In genomic region chr4:169485791-169486742, GRCh38 we compare ENCODE assay signal across 8 cellular contexts.
DNase-seq lines count a peak whose midpoint lies in the region; ATAC-seq, FAIRE-seq and TF ChIP-seq lines count a peak whose summit lies in the region.

No MANE protein-coding gene starts in this region.

- CTCF ChIA-PET in WTC11 (lab: Charles Lee) = no interaction called here

- ATAC-seq in HG02588 (IDR thresholded peaks at IDR 0.05; ENCODE audit: unreplicated experiment) (peak; percentile 61), WTC11 (peak; percentile 65), pancreas (peak; percentile 66 to 90 (median 88))

- 19 to 22% methylated on average over 7 of the region's 7 CpGs for whole genome bisulfite sequencing in pancreas, 2 donors

- H3K4me3 ChIP-seq in GM12864 (ENCODE audit: low read depth, low read length) (no peak overlapping the region), pancreas (no peak overlapping the region)

- peaks cover 22% of the 10 kb centered on the region for H3K36me3 Mint-ChIP-seq in WTC11

- no peaks in the 10 kb centered on the region for H3K4me1 Mint-ChIP-seq in WTC11

- peaks cover 20% of the 10 kb centered on the region for H3K9me3 Mint-ChIP-seq in WTC11

- H3K4me3 Mint-ChIP-seq in WTC11 = no peak overlapping the region

- peak; percentile 92 for FAIRE-seq in pancreas (lab: Jason Lieb, UNC)

- H3K4me1 ChIP-seq in pancreas = peaks cover 0 to 5% (median 0%) of the 10 kb centered on the region in 3 donors

- H3K27me3 ChIP-seq in pancreas = no peaks in the 10 kb centered on the region

- POLR2A ChIA-PET in WTC11 (lab: Charles Lee) = no interaction called here

- TF ChIP-seq CTCF in AG09319 (IDR thresholded peaks at IDR 0.05; ENCODE audit: low read depth, low read length) (peak; percentile 52), GM12864 (IDR thresholded peaks at IDR 0.05; ENCODE audit: low read depth, low read length, missing control alignments) (peak; percentile 52), WTC11 (IDR thresholded peaks at IDR 0.05) (no peak), pancreas (IDR thresholded peaks at IDR 0.05) (peak in 3 of 4 donors; percentile 25 to 29 (median 28))

- H3K27ac Mint-ChIP-seq in WTC11 = no peak overlapping the region

- no peak overlapping the region for H3K27ac ChIP-seq in pancreas

- no peaks in the 10 kb centered on the region for H3K27me3 Mint-ChIP-seq in WTC11 (ENCODE audit: low read depth)

- intact Hi-C loops in pancreas (cut with DNase I) = loop anchor here in 1 of 3 donors (10.0 kb wide), 2 partner anchors 461 to 561 kb away; no protein-coding TSS in a partner anchor

- no peaks in the 10 kb centered on the region for H3K36me3 ChIP-seq in pancreas

- no peaks in the 10 kb centered on the region for H3K9me3 ChIP-seq in pancreas

- DNase-seq in AG09319 (ENCODE audit: extremely low read depth, low read depth) (no peak), GM12864 (ENCODE audit: low read depth) (peak; percentile 47), NCI-H1105 treated with DMSO at 0.1 percent for 48 hours (lab: John Stamatoyannopoulos, UW) (peak; percentile 38), WTC11 (ENCODE audit: low spot score) (no peak), foreskin melanocyte (peak; percentile 59), pancreas (peak in 3 of 6 donors; percentile 4 to 54 (median 18))
- no peak for DNase-seq in NK-92 treated with Interleukin-12 subunit alpha and Interleukin-12 subunit beta, amount 100 ng/mL, for 24 hours (lab: John Stamatoyannopoulos, UW)

TF ChIP-seq in WTC11, 78 proteins besides CTCF, POLR2A, EP300 and RAD21:
- TF ChIP-seq, protein P1, sequence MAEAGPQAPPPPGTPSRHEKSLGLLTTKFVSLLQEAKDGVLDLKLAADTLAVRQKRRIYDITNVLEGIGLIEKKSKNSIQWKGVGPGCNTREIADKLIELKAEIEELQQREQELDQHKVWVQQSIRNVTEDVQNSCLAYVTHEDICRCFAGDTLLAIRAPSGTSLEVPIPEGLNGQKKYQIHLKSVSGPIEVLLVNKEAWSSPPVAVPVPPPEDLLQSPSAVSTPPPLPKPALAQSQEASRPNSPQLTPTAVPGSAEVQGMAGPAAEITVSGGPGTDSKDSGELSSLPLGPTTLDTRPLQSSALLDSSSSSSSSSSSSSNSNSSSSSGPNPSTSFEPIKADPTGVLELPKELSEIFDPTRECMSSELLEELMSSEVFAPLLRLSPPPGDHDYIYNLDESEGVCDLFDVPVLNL (CRISPR knock-in tag; IDR thresholded peaks at IDR 0.05; ENCODE audit: borderline replicate concordance, low read depth) = no peak
- TF ChIP-seq NFE2L1 (CRISPR knock-in tag; IDR thresholded peaks at IDR 0.05) = no peak
- no peak for TF ChIP-seq ELF4 (CRISPR knock-in tag; IDR thresholded peaks at IDR 0.05; ENCODE audit: low read depth)
- no peak for TF ChIP-seq ZNF263 (CRISPR knock-in tag; IDR thresholded peaks at IDR 0.05; ENCODE audit: low read depth)
- TF ChIP-seq ERG (CRISPR knock-in tag; IDR thresholded peaks at IDR 0.05) = no peak
- no peak for TF ChIP-seq RELA (CRISPR knock-in tag; IDR thresholded peaks at IDR 0.05; ENCODE audit: borderline replicate concordance)
- no peak for TF ChIP-seq MXD4 (CRISPR knock-in tag; IDR thresholded peaks at IDR 0.05; ENCODE audit: borderline replicate concordance)
- TF ChIP-seq, protein P2, sequence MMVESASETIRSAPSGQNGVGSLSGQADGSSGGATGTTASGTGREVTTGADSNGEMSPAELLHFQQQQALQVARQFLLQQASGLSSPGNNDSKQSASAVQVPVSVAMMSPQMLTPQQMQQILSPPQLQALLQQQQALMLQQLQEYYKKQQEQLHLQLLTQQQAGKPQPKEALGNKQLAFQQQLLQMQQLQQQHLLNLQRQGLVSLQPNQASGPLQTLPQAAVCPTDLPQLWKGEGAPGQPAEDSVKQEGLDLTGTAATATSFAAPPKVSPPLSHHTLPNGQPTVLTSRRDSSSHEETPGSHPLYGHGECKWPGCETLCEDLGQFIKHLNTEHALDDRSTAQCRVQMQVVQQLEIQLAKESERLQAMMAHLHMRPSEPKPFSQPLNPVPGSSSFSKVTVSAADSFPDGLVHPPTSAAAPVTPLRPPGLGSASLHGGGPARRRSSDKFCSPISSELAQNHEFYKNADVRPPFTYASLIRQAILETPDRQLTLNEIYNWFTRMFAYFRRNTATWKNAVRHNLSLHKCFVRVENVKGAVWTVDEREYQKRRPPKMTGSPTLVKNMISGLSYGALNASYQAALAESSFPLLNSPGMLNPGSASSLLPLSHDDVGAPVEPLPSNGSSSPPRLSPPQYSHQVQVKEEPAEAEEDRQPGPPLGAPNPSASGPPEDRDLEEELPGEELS (CRISPR knock-in tag; IDR thresholded peaks at IDR 0.05) = no peak
- no peak for TF ChIP-seq ZNF317 (CRISPR knock-in tag; IDR thresholded peaks at IDR 0.05; ENCODE audit: borderline replicate concordance, low read depth)
- no peak for TF ChIP-seq GABPB1 (CRISPR knock-in tag; IDR thresholded peaks at IDR 0.05)
- TF ChIP-seq, protein P3, sequence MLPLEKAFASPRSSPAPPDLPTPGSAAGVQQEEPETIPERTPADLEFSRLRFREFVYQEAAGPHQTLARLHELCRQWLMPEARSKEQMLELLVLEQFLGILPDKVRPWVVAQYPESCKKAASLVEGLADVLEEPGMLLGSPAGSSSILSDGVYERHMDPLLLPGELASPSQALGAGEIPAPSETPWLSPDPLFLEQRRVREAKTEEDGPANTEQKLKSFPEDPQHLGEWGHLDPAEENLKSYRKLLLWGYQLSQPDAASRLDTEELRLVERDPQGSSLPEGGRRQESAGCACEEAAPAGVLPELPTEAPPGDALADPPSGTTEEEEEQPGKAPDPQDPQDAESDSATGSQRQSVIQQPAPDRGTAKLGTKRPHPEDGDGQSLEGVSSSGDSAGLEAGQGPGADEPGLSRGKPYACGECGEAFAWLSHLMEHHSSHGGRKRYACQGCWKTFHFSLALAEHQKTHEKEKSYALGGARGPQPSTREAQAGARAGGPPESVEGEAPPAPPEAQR (CRISPR knock-in tag; IDR thresholded peaks at IDR 0.05) = no peak
- TF ChIP-seq JUN (CRISPR knock-in tag; IDR thresholded peaks at IDR 0.05) = no peak
- no peak for TF ChIP-seq ZNF219 (CRISPR knock-in tag; IDR thresholded peaks at IDR 0.05; ENCODE audit: borderline replicate concordance)
- TF ChIP-seq ZBTB43 (CRISPR knock-in tag; IDR thresholded peaks at IDR 0.05) = no peak
- no peak for TF ChIP-seq IRF2 (CRISPR knock-in tag; IDR thresholded peaks at IDR 0.05; ENCODE audit: borderline replicate concordance, low read depth)
- no peak for TF ChIP-seq PRRX2 (CRISPR knock-in tag; IDR thresholded peaks at IDR 0.05)
- TF ChIP-seq ZNF671 (CRISPR knock-in tag; IDR thresholded peaks at IDR 0.05) = no peak

Comparison
In these comparisons a context has a peak if more than half of its experiments do, and no peak if none do; other contexts are left out.
1. DNase-seq: peak in GM12864 (single experiment), NCI-H1105 treated with DMSO at 0.1 percent for 48 hours (single experiment) and foreskin melanocyte (single experiment); none in AG09319 (single experiment), WTC11 (single experiment) and NK-92 treated with Interleukin-12 subunit alpha and Interleukin-12 subunit beta, amount 100 ng/mL, for 24 hours (single experiment).
2. Peak in every context shown above with its lines, with median percentiles within 50 percentile points of each other: ATAC-seq.